Comparison of ENCODE assay signal across 8 cellular contexts in the genomic region with DNA sequence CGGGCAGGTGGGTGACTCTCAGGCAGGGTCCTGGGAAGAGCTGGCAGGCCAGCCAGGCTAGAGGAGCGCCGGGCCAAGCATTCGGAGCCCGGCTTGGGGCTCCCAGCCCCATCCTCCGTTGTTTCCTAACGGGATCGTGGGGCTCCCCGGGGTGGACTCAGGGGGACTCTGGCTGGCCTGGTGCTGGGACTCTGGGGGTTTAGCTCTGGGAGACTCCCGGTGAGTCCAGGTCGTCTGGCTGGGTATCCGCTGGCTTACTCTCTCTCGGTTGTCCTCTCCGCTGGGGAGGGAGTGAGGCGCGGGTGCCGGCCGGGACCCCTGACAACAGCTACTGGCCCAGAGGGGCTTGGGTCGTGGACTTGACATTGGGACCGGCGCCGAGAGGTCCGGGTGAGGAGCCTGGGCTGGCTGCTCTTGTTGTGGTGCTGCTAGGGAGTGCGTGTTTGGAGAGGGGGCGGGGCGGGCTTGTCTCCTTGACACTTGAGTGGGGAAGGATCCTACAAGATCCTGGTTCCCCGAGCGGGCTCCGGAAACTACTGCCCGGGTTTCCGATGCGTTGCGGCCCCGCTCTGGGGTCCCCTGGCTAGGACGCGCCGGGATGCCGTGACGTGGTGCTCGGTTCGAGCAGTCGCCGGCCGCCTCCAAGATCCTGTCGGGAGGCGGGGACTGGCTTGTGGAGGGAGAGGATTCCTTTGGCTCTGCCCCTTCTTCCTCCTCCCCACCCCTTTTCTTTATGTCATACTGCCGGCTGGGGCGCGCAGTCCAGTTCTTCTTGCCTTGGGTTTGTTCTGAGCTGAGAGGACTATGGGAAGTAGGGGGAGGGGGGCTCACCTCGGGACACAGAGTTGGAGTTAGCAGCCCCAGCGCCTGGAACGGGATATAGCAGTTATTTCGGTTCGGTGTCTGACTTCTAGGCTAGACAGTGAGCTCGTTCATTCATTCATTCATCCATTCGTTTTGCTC. TPM values are rescaled to one million over a fixed set of nuclear protein-coding genes. Genes with fewer than 3 reads are reported as not detected.
DNase-seq lines count a peak whose midpoint lies in the region; ATAC-seq and TF ChIP-seq lines count a peak whose summit lies in the region.

No MANE protein-coding gene starts in this region.

- H3K36me3 ChIP-seq in ACC112 (ENCODE audit: insufficient read depth, low read length), result peaks cover 4% of the 10 kb centered on the region

- H2AFZ ChIP-seq in ACC112 (ENCODE audit: low read length, unreplicated experiment), result peak overlapping the region; percentile 77

- no peaks in the 10 kb centered on the region for H3K27me3 ChIP-seq in ACC112 (ENCODE audit: insufficient read depth, low read length)

- peak overlapping the region; percentile 80 for H3K27ac ChIP-seq in ACC112 (ENCODE audit: low read depth, low read length)
- peak overlapping the region; percentile 91 to 92 for H3K27ac ChIP-seq in coronary artery

- intact Hi-C loops in left colon (cut with DNase I, micrococcal nuclease), result no loop called here

- H3K79me2 ChIP-seq in ACC112 (ENCODE audit: control insufficient read depth, insufficient read depth, low read length, unreplicated experiment), result peaks cover 47% of the 10 kb centered on the region

- H3K4me3 ChIP-seq in ACC112 (ENCODE audit: low read depth, low read length), result peak overlapping the region; percentile 82
- H3K4me3 ChIP-seq in coronary artery, result peak overlapping the region; percentile 87

- peak; percentile 14 for ATAC-seq in GM18870 (IDR thresholded peaks at IDR 0.05; ENCODE audit: unreplicated experiment)
- ATAC-seq in HG03196 (IDR thresholded peaks at IDR 0.05; ENCODE audit: unreplicated experiment), result peak; percentile 24
- ATAC-seq in left colon, result peak; percentile 71

- DNase-seq in NCI-H460 (ENCODE audit: extremely low read depth, low read depth) (peak; percentile 50), coronary artery (ENCODE audit: low spot score) (peak; percentile 88), left colon (peak; percentile 82)
- peak; percentile 28 to 33 for DNase-seq in activated CD4-positive, alpha-beta T cell treated with anti-CD3 and anti-CD28 coated beads for 4 hours
- DNase-seq in stimulated activated CD4-positive, alpha-beta T cell treated with anti-CD3 and anti-CD28 coated beads, Interleukin-1b, Interleukin-23, amount 100 ng/mL, for 1 hour (ENCODE audit: low read depth in 2 of 2), result peak; percentile 0 to 15

- no peak for TF ChIP-seq CTCF in coronary artery (IDR thresholded peaks at IDR 0.05)

- peaks cover 13% of the 10 kb centered on the region for H3K4me1 ChIP-seq in ACC112 (ENCODE audit: control insufficient read depth, insufficient read depth, low read length, unreplicated experiment)

RNA-seq across cellular contexts. Expression of gene EMSY, which starts 0.6 kb away (rescaled TPM):
- 7.7 and 9.0 TPM in 2 replicates for total RNA-seq in NCI-H460 (2014; rRNA removed; shearing (Covaris generic))
- 9.7 and 11.5 TPM in 2 replicates for polyA plus RNA-seq in NCI-H460 (2014; cell fraction: nucleus; rRNA removed)
- 10 to 100 TPM; 19.5 to 19.6 TPM for total RNA-seq in left colon

Comparison
In these comparisons a context has a peak if more than half of its experiments do, and no peak if none do; other contexts are left out.
1. Peak in every context shown above with its lines: DNase-seq, ATAC-seq, H3K4me3 ChIP-seq and H3K27ac ChIP-seq.
2. ATAC-seq: peak in every context shown above with its lines; median percentile 71 in left colon; 24 in HG03196; 14 in GM18870.
3. DNase-seq: peak in every context shown above with its lines; median percentile 88 in coronary artery; 82 in left colon; 50 in NCI-H460; 30 in activated CD4-positive, alpha-beta T cell treated with anti-CD3 and anti-CD28 coated beads for 4 hours; 8 in stimulated activated CD4-positive, alpha-beta T cell treated with anti-CD3 and anti-CD28 coated beads, Interleukin-1b, Interleukin-23, amount 100 ng/mL, for 1 hour.